In the genomic region with DNA sequence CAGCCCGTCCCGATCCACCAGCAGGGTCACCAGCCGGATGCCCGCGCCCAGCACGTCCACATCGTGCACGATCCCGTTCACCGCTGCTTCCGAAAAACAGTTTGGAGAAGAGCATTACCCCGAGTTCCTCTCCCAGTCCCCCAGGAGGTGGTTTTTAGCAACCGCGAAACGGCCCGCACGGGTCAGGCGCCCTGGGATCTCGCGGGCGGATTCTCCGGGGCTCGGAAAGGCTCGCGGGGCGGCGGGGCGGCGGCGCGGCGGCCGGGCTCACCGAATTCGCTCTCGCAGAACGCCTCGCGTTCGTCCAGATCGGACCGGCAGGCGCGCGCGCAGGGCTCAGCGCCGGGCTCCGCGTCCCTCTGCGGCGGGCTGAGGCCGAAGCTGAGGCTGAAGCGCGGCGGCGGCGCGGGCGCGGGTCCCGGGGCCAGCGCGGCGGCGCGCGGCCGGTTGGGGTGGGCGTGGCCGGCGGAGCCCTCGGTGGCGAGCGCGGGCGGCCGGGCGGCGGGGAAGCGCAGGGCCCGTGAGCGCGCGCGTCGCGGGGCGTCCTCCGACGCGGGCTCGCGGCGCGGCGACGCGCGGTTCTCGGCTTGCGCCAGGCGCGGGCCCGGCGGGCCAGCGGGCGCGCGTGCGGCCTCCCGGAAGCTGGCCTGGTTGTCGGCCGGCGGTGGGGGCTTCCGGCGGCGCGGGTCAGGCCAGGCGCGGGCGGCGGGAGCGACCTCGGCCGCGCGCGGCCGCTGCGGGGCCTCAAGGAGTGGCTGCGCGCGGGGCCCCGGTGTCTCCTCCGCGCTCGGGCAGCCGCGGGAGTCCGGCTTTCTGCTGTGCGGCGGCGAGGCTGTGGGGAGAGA, we compare ENCODE assay signal across 1 cellular context.
A peak's percentile ranks its signal among the peaks of the same experiment; 100 is the strongest.
TF ChIP-seq lines count a peak whose summit lies in the region.

No MANE protein-coding gene starts in this region.

TF ChIP-seq in K562, 482 proteins besides CTCF, POLR2A, EP300 and RAD21 (continued from another document and continues in another):
- TF ChIP-seq FOXP4 (CRISPR knock-in tag; IDR thresholded peaks at IDR 0.05; ENCODE audit: borderline replicate concordance): no peak
- TF ChIP-seq DPF2 (IDR thresholded peaks at IDR 0.05): no peak
- TF ChIP-seq MITF (IDR thresholded peaks at IDR 0.05): no peak
- TF ChIP-seq ARNT (IDR thresholded peaks at IDR 0.05): no peak
- no peak for TF ChIP-seq RUNX1 (IDR thresholded peaks at IDR 0.05; ENCODE audit: low read depth)
- TF ChIP-seq PML (IDR thresholded peaks at IDR 0.05; ENCODE audit: low read length): no peak
- no peak for TF ChIP-seq HLTF (IDR thresholded peaks at IDR 0.05)
- TF ChIP-seq, protein P1, sequence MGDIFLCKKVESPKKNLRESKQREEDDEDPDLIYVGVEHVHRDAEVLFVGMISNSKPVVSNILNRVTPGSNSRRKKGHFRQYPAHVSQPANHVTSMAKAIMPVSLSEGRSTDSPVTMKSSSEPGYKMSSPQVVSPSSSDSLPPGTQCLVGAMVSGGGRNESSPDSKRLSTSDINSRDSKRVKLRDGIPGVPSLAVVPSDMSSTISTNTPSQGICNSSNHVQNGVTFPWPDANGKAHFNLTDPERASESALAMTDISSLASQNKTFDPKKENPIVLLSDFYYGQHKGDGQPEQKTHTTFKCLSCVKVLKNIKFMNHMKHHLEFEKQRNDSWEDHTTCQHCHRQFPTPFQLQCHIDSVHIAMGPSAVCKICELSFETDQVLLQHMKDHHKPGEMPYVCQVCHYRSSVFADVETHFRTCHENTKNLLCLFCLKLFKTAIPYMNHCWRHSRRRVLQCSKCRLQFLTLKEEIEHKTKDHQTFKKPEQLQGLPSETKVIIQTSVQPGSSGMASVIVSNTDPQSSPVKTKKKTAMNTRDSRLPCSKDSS (IDR thresholded peaks at IDR 0.05; ENCODE audit: low read depth, partially characterized antibody): no peak
- TF ChIP-seq ZBTB9 (CRISPR knock-in tag; IDR thresholded peaks at IDR 0.05): no peak
- TF ChIP-seq SIX5 (IDR thresholded peaks at IDR 0.05; ENCODE audit: borderline replicate concordance in 1 of 2, insufficient read depth in 1 of 2, low read depth in 1 of 2, low read length in 2 of 2): no peak
- no peak for TF ChIP-seq TEAD2 (tag; IDR thresholded peaks at IDR 0.05)
- TF ChIP-seq ZNF583 (CRISPR knock-in tag; IDR thresholded peaks at IDR 0.05): 0 out of 2 replicates have a peak, but pooled peaks have one; percentile 9
- TF ChIP-seq, protein P2, sequence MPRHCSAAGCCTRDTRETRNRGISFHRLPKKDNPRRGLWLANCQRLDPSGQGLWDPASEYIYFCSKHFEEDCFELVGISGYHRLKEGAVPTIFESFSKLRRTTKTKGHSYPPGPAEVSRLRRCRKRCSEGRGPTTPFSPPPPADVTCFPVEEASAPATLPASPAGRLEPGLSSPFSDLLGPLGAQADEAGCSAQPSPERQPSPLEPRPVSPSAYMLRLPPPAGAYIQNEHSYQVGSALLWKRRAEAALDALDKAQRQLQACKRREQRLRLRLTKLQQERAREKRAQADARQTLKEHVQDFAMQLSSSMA (CRISPR knock-in tag; IDR thresholded peaks at IDR 0.05): no peak
- no peak for TF ChIP-seq LEF1 (IDR thresholded peaks at IDR 0.05)
- TF ChIP-seq MCM2 (IDR thresholded peaks at IDR 0.05; ENCODE audit: low read depth): no peak
- no peak for TF ChIP-seq HSF4 (CRISPR knock-in tag; IDR thresholded peaks at IDR 0.05; ENCODE audit: borderline replicate concordance)
- TF ChIP-seq NR2C1 (IDR thresholded peaks at IDR 0.05): no peak
- TF ChIP-seq NR2C1 (tag; IDR thresholded peaks at IDR 0.05): no peak
- TF ChIP-seq, protein P3, sequence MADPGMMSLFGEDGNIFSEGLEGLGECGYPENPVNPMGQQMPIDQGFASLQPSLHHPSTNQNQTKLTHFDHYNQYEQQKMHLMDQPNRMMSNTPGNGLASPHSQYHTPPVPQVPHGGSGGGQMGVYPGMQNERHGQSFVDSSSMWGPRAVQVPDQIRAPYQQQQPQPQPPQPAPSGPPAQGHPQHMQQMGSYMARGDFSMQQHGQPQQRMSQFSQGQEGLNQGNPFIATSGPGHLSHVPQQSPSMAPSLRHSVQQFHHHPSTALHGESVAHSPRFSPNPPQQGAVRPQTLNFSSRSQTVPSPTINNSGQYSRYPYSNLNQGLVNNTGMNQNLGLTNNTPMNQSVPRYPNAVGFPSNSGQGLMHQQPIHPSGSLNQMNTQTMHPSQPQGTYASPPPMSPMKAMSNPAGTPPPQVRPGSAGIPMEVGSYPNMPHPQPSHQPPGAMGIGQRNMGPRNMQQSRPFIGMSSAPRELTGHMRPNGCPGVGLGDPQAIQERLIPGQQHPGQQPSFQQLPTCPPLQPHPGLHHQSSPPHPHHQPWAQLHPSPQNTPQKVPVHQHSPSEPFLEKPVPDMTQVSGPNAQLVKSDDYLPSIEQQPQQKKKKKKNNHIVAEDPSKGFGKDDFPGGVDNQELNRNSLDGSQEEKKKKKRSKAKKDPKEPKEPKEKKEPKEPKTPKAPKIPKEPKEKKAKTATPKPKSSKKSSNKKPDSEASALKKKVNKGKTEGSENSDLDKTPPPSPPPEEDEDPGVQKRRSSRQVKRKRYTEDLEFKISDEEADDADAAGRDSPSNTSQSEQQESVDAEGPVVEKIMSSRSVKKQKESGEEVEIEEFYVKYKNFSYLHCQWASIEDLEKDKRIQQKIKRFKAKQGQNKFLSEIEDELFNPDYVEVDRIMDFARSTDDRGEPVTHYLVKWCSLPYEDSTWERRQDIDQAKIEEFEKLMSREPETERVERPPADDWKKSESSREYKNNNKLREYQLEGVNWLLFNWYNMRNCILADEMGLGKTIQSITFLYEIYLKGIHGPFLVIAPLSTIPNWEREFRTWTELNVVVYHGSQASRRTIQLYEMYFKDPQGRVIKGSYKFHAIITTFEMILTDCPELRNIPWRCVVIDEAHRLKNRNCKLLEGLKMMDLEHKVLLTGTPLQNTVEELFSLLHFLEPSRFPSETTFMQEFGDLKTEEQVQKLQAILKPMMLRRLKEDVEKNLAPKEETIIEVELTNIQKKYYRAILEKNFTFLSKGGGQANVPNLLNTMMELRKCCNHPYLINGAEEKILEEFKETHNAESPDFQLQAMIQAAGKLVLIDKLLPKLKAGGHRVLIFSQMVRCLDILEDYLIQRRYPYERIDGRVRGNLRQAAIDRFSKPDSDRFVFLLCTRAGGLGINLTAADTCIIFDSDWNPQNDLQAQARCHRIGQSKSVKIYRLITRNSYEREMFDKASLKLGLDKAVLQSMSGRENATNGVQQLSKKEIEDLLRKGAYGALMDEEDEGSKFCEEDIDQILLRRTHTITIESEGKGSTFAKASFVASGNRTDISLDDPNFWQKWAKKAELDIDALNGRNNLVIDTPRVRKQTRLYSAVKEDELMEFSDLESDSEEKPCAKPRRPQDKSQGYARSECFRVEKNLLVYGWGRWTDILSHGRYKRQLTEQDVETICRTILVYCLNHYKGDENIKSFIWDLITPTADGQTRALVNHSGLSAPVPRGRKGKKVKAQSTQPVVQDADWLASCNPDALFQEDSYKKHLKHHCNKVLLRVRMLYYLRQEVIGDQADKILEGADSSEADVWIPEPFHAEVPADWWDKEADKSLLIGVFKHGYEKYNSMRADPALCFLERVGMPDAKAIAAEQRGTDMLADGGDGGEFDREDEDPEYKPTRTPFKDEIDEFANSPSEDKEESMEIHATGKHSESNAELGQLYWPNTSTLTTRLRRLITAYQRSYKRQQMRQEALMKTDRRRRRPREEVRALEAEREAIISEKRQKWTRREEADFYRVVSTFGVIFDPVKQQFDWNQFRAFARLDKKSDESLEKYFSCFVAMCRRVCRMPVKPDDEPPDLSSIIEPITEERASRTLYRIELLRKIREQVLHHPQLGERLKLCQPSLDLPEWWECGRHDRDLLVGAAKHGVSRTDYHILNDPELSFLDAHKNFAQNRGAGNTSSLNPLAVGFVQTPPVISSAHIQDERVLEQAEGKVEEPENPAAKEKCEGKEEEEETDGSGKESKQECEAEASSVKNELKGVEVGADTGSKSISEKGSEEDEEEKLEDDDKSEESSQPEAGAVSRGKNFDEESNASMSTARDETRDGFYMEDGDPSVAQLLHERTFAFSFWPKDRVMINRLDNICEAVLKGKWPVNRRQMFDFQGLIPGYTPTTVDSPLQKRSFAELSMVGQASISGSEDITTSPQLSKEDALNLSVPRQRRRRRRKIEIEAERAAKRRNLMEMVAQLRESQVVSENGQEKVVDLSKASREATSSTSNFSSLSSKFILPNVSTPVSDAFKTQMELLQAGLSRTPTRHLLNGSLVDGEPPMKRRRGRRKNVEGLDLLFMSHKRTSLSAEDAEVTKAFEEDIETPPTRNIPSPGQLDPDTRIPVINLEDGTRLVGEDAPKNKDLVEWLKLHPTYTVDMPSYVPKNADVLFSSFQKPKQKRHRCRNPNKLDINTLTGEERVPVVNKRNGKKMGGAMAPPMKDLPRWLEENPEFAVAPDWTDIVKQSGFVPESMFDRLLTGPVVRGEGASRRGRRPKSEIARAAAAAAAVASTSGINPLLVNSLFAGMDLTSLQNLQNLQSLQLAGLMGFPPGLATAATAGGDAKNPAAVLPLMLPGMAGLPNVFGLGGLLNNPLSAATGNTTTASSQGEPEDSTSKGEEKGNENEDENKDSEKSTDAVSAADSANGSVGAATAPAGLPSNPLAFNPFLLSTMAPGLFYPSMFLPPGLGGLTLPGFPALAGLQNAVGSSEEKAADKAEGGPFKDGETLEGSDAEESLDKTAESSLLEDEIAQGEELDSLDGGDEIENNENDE (IDR thresholded peaks at IDR 0.05; ENCODE audit: low read depth, low read length): no peak
- TF ChIP-seq SMAD1 (IDR thresholded peaks at IDR 0.05; ENCODE audit: low read depth, low read length, partially characterized antibody): no peak
- TF ChIP-seq ZBTB12 (CRISPR knock-in tag; IDR thresholded peaks at IDR 0.05): no peak
- no peak for TF ChIP-seq ZNF57 (CRISPR knock-in tag; IDR thresholded peaks at IDR 0.05)
- no peak for TF ChIP-seq ZNF76 (CRISPR knock-in tag; IDR thresholded peaks at IDR 0.05; ENCODE audit: borderline replicate concordance)
- TF ChIP-seq ZNF253 (CRISPR knock-in tag; conservative IDR thresholded peaks at IDR 0.05): no peak
- TF ChIP-seq NELFE (IDR thresholded peaks at IDR 0.05; ENCODE audit: insufficient read depth, insufficient read length): no peak
- TF ChIP-seq KDM5B (IDR thresholded peaks at IDR 0.05; ENCODE audit: insufficient replicate concordance, low read depth, low read length): peak; percentile 46
- TF ChIP-seq ZHX1 (conservative IDR thresholded peaks at IDR 0.05; ENCODE audit: low read length): no peak
- no peak for TF ChIP-seq HDAC3 (IDR thresholded peaks at IDR 0.05; ENCODE audit: borderline replicate concordance, partially characterized antibody)
